9 cellular contexts compared by ENCODE assay signal in the genomic region with DNA sequence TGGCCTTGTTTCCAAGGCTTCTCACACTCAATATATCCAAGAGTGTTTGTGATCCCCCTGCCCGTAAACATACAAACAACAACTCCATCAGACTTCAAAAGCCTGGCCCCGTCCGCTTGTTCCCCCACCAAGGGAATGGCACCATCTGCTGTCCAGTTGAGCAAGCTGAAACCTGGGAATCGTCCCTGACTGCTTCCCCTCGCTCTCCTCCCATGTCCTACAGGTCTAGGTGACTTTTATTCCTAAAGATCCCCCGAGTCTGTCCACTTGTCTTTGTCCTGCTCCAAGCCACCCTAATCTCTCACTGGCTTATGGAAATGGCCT. TPM values are rescaled to one million over a fixed set of nuclear protein-coding genes. Genes with fewer than 3 reads are reported as not detected.
DNase-seq lines count a peak whose midpoint lies in the region; ATAC-seq and TF ChIP-seq lines count a peak whose summit lies in the region.
"Had no signal": no experiment of that assay in that cellular context is flagged by ENCODE, and none has a peak within 500 bp of the region (broad histone marks: within the 10 kb centered on the region; RNA-seq: fewer than 3 reads in every experiment).

No MANE protein-coding gene starts in this region.

- no peaks in the 10 kb centered on the region for H3K36me3 ChIP-seq in heart right ventricle
- H3K36me3 ChIP-seq in stomach = no peaks in the 10 kb centered on the region
- H3K36me3 ChIP-seq: BLaER1 had no signal

- H3K4me3 ChIP-seq in heart right ventricle (no peak overlapping the region), stomach (no peak overlapping the region), foreskin fibroblast (ENCODE audit: low read depth in 1 of 2, low read length in 2 of 2) (no peak overlapping the region)
- H3K4me3 ChIP-seq: BLaER1 had no signal

- H3K9me3 ChIP-seq in heart right ventricle (peaks cover 0 to 5% (median 0%) of the 10 kb centered on the region in 11 donors), stomach (peaks cover 0 to under 1% (median 0%) of the 10 kb centered on the region in 4 donors)

- 54 to 59% methylated on average over 6 of the region's 6 CpGs for WGBS in heart right ventricle, 2 donors
- WGBS in stomach, 5 donors = 28 to 63% (median 39%) methylated on average over 6 of the region's 6 CpGs

- H3K27ac ChIP-seq in heart right ventricle (peak overlapping the region in 1 of 10 donors; percentile 79), stomach (peak overlapping the region in 1 of 5 donors; percentile 71)
- H3K27ac ChIP-seq: BLaER1 had no signal

- ATAC-seq in heart right ventricle = peak in 6 of 8 donors; percentile 41 to 82 (median 62)
- ATAC-seq in GM19397 (IDR thresholded peaks at IDR 0.05; ENCODE audit: unreplicated experiment) = no peak

- H3K4me1 ChIP-seq in heart right ventricle (peaks cover 0 to 32% (median 0%) of the 10 kb centered on the region in 9 donors), stomach (peaks cover 0 to 30% (median 11%) of the 10 kb centered on the region in 4 donors)
- H3K4me1 ChIP-seq: BLaER1 had no signal

- intact Hi-C loops in heart right ventricle (cut with DNase I) = loop anchor here in 8 of 10 donors (1.0 to 5.0 kb wide), 5 partner anchors 61 to 163 kb away; no protein-coding TSS in a partner anchor
- intact Hi-C loops in stomach (cut with DNase I; ENCODE audit: low total_unique reads) = loop anchor here (10.0 kb wide), 1 partner anchor 159 kb away; no protein-coding TSS in a partner anchor

- no peak for TF ChIP-seq POLR2A in stomach (IDR thresholded peaks at IDR 0.05)

- TF ChIP-seq CTCF in heart right ventricle (IDR thresholded peaks at IDR 0.05) = peak; percentile 57 to 78 (median 69)
- peak in 5 of 7 experiments; percentile 50 to 84 (median 69) for TF ChIP-seq CTCF in stomach (IDR thresholded peaks at IDR 0.05)
- TF ChIP-seq CTCF in foreskin fibroblast (IDR thresholded peaks at IDR 0.05; ENCODE audit: low read depth, low read length) = no peak

- no peak for TF ChIP-seq EP300 in stomach (IDR thresholded peaks at IDR 0.05)

- no peaks in the 10 kb centered on the region for H3K27me3 ChIP-seq in heart right ventricle
- H3K27me3 ChIP-seq in stomach = no peaks in the 10 kb centered on the region
- H3K27me3 ChIP-seq: BLaER1 had no signal

- DNase-seq in NCI-H146 (lab: John Stamatoyannopoulos, UW) (peak; percentile 31), NCI-H146 treated with DMSO at 0.1 percent for 48 hours (lab: John Stamatoyannopoulos, UW; ENCODE audit: unreplicated experiment) (no peak), RPMI7951 (ENCODE audit: low read depth) (peak; percentile 8), heart right ventricle (peak; percentile 28 to 46), stomach (peak; percentile 72), foreskin fibroblast (no peak)
- DNase-seq in stimulated activated CD4-positive, alpha-beta T cell treated with anti-CD3 and anti-CD28 coated beads, Interleukin-2, amount 100 ng/mL, for 48 hours = no peak

RNA-seq across cellular contexts. Expression of gene FAM174B, which starts 27.9 kb away (rescaled TPM):
- total RNA-seq in RPMI7951 (2014; rRNA removed; shearing (Covaris generic)) = 0.48 and 0.98 TPM in 2 replicates
- total RNA-seq in heart right ventricle (10 to 100 TPM in 7 of 10 donors, 1 to 10 TPM in 3; 7.7 to 16.9 (median 10.9) TPM), stomach (10 to 100 TPM; 14.6 to 54.0 (median 36.2) TPM)
- polyA plus RNA-seq in heart right ventricle (10 to 100 TPM in 1 of 2 donors, 1 to 10 TPM in 1; 6.1 to 10.9 TPM), stomach (10 to 100 TPM; 21.7 to 30.3 (median 22.7) TPM)

Comparison
In these comparisons a context has a peak if more than half of its experiments do, and no peak if none do; other contexts are left out.
1. DNase-seq: peak in NCI-H146 (single experiment), RPMI7951 (single experiment), heart right ventricle (2 of 2) and stomach (single experiment); none in NCI-H146 treated with DMSO at 0.1 percent for 48 hours (single experiment), foreskin fibroblast (0 of 2) and stimulated activated CD4-positive, alpha-beta T cell treated with anti-CD3 and anti-CD28 coated beads, Interleukin-2, amount 100 ng/mL, for 48 hours (0 of 2).